ENCODE assay signal across 8 cellular contexts in the genomic region with DNA sequence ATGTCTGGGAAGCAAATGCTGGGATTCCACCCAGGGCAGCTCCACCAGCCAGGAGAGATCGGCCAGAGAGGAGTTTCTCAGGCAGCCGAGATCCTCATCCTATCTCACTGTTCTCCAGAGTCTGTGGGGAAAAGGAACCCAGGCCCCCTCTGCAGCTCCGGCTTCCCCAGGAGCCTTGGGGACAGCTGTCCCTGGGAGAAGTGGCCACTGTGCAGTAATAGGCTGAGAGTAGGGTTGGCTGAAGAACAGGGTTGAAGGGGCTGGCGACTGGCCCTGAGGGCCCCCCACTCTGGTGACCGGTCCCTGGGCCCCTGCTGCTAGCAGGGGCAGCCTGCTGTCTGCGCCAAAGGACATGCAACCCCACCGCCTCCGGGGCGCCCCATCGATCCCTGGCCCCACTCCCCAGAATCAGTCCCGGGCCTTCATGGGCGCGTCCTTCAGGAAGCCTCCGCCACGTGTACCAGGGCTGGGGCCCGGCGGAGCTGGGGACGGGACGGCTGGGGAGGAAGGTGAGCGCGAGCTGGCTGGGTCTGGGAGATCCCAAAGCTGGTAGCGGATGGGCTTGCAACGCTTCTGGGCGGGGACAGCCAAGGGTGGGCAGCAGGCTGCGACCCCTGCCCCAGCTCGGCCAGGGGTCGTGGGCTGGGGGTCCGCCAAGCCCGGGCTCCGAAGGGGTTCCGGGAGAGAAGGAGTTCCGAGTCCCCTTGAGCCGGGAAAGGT. TPM values are rescaled to one million over a fixed set of nuclear protein-coding genes. Genes with fewer than 3 reads are reported as not detected.
A peak's percentile ranks its signal among the peaks of the same experiment; 100 is the strongest.
DNase-seq lines count a peak whose midpoint lies in the region; ATAC-seq, FAIRE-seq and TF ChIP-seq lines count a peak whose summit lies in the region.

No MANE protein-coding gene starts in this region.

- peaks cover 0 to 4% (median 1%) of the 10 kb centered on the region in 3 donors for H3K27me3 Mint-ChIP-seq in immature natural killer cell (ENCODE audit: low read depth in 3 of 3)
- peaks cover 1 to 11% of the 10 kb centered on the region in 2 donors for H3K27me3 Mint-ChIP-seq in stimulated activated naive B cell treated with anti-CD40 and anti-IgM and Interleukin-4, amounts not matched to agents 10 μg/mL and 1 μg/mL and 100 μg/mL, for 72 hours

- H3K9me3 Mint-ChIP-seq in immature natural killer cell = no peaks in the 10 kb centered on the region
- no peaks in the 10 kb centered on the region for H3K9me3 Mint-ChIP-seq in stimulated activated naive B cell treated with anti-CD40 and anti-IgM and Interleukin-4, amounts not matched to agents 10 μg/mL and 1 μg/mL and 100 μg/mL, for 72 hours

- no peaks in the 10 kb centered on the region for H3K36me3 Mint-ChIP-seq in immature natural killer cell
- H3K36me3 Mint-ChIP-seq in stimulated activated naive B cell treated with anti-CD40 and anti-IgM and Interleukin-4, amounts not matched to agents 10 μg/mL and 1 μg/mL and 100 μg/mL, for 72 hours = no peaks in the 10 kb centered on the region

- peak overlapping the region; percentile 3 for H3K27ac ChIP-seq in adipose tissue (ENCODE audit: low read depth, low read length)

- ATAC-seq in stimulated activated naive B cell treated with anti-CD40 and anti-IgM and Interleukin-4, amounts not matched to agents 10 μg/mL and 1 μg/mL and 100 μg/mL, for 72 hours (replicated peaks) = no peak

- no peak for TF ChIP-seq CTCF in AG10803 (conservative IDR thresholded peaks at IDR 0.05; ENCODE audit: low read length)

- H3K4me1 Mint-ChIP-seq in immature natural killer cell = peaks cover 16% of the 10 kb centered on the region in 2 donors
- H3K4me1 Mint-ChIP-seq in stimulated activated naive B cell treated with anti-CD40 and anti-IgM and Interleukin-4, amounts not matched to agents 10 μg/mL and 1 μg/mL and 100 μg/mL, for 72 hours = peaks cover 13 to 25% of the 10 kb centered on the region in 2 donors

- peak overlapping the region; percentile 94 for H3K4me3 ChIP-seq in AG10803 (ENCODE audit: low read length)

- 3 to 6% (median 6%) methylated on average over 30 to 33 of the region's 33 CpGs for WGBS in adipose tissue, 3 donors

- no peak for FAIRE-seq in frontal cortex (lab: Jason Lieb, UNC)

- peak overlapping the region in 2 of 6 donors; percentile 22 to 64 for H3K27ac Mint-ChIP-seq in immature natural killer cell
- H3K27ac Mint-ChIP-seq in stimulated activated naive B cell treated with anti-CD40 and anti-IgM and Interleukin-4, amounts not matched to agents 10 μg/mL and 1 μg/mL and 100 μg/mL, for 72 hours = no peak overlapping the region

- no peak for DNase-seq in AG10803 (ENCODE audit: low read depth)
- DNase-seq in HK-2 (ENCODE audit: unreplicated experiment) = peak; percentile 35
- DNase-seq in immature natural killer cell = no peak
- DNase-seq in stimulated activated naive B cell treated with anti-CD40 and anti-IgM and Interleukin-4, amounts not matched to agents 10 μg/mL and 1 μg/mL and 100 μg/mL, for 72 hours = no peak
- DNase-seq in NCI-H128 (lab: John Stamatoyannopoulos, UW; ENCODE audit: unreplicated experiment) = no peak
- no peak for DNase-seq in OCI-M2 (lab: John Stamatoyannopoulos, UW; ENCODE audit: unreplicated experiment)
- DNase-seq in frontal cortex (ENCODE audit: low spot score in 2 of 2) = no peak

- H3K4me3 Mint-ChIP-seq in immature natural killer cell = peak overlapping the region; percentile 64 to 75 (median 68)
- H3K4me3 Mint-ChIP-seq in stimulated activated naive B cell treated with anti-CD40 and anti-IgM and Interleukin-4, amounts not matched to agents 10 μg/mL and 1 μg/mL and 100 μg/mL, for 72 hours = peak overlapping the region; percentile 45 to 59

RNA-seq across cellular contexts. Expression of a gene that starts 44.0 kb away (rescaled TPM):
- 10 to 100 TPM; 12.7 to 42.4 (median 34.1) TPM for polyA plus RNA-seq in adipose tissue
- under 1 TPM in 2 of 3 donors, not detected in 1; 0.59 to 0.99 TPM for polyA plus RNA-seq in immature natural killer cell
- total RNA-seq in frontal cortex = 63.2 TPM

Comparison
In these comparisons a context has a peak if more than half of its experiments do, and no peak if none do; other contexts are left out.
1. RNA of a gene that starts 44.0 kb away (polyA plus RNA-seq): 12.7 to 42.4 TPM in adipose tissue; 0.59 to 0.99 TPM in immature natural killer cell; every median in the first group is over 4 times any median in the second.